ENCODE assay signal across 10 cellular contexts in the genomic region with DNA sequence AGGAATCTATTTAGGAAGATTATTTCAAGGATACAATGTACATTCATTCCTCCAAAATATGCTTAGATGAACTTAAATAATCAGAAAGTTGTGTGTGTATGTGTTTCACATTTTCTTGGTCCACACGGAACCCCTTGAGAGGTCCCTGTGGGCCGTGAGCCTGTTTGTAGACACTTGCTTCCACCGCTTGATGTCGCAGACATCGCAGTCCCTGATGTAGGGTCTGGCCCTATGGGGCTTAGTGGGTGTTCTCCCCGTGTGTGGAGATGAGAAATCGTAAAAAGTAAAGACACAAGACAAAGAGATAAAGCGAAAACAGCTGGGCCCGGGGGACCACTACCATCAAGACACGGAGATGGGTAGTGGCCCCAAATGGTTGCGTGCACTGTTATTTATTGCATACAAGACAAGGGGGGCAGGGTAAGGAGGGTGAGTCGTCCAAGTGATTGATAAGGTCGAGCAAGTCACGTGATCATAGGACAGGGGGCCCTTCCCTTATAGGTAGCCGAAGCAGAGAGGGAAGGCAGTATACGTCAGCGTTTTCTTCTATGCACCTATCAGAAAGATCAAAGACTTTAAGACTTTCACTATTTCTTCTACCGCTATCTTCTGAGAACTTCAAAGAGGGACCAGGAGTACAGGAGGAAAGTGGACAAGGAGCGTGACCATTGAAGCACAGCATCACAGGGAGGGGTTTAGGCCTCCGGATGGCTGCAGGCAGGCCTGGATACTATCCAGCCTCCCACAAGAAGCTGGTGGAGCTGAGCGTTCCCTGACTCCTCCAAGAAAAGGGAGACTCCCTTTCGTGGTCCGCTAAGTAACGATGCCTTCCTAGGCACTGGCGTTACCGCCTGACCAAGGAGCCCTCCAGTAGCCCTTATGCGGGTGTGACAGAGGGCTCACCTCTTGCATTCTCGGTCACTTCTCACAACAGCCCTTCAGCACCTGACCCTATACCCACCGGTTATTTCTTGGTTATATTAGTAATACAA. TPM values are rescaled to one million over a fixed set of nuclear protein-coding genes. Genes with fewer than 3 reads are reported as not detected.
DNase-seq lines count a peak whose midpoint lies in the region; ATAC-seq lines count a peak whose summit lies in the region.
"Had no signal": no experiment of that assay in that cellular context is flagged by ENCODE, and none has a peak within 500 bp of the region (broad histone marks: within the 10 kb centered on the region; RNA-seq: fewer than 3 reads in every experiment).

No MANE protein-coding gene starts in this region.

- ATAC-seq in T-cell (replicated peaks in 1 of 4) (no peak), GM19463 (IDR thresholded peaks at IDR 0.05; ENCODE audit: unreplicated experiment) (no peak), GM21447 (IDR thresholded peaks at IDR 0.05; ENCODE audit: unreplicated experiment) (no peak)

- POLR2A ChIA-PET in CD4-positive, alpha-beta memory T cell (lab: Charles Lee; ENCODE audit: partially characterized antibody), result interaction anchor here (0.7 to 3.5 kb wide), 11 partner anchors 10 to 306 kb away, joined by 3 to 16 read pairs (median 4); partner anchors contain the start of gene CBX7
- POLR2A ChIA-PET in T-cell (lab: Charles Lee), result no interaction called here

- no peak overlapping the region for H4K5ac ChIP-seq in mesendoderm (ENCODE audit: low read length)

- peaks cover 22 to 57% (median 38%) of the 10 kb centered on the region in 4 donors for H3K4me1 Mint-ChIP-seq in CD4-positive, alpha-beta memory T cell
- peaks cover 35 to 45% (median 36%) of the 10 kb centered on the region in 3 donors for H3K4me1 Mint-ChIP-seq in T-cell

- no peak overlapping the region for H2AK5ac ChIP-seq in mesendoderm (ENCODE audit: low read length)

- peaks cover 0 to 12% of the 10 kb centered on the region in 2 donors for H3K36me3 Mint-ChIP-seq in CD4-positive, alpha-beta memory T cell
- H3K36me3 Mint-ChIP-seq in T-cell, result peaks cover 3% of the 10 kb centered on the region

- no peak overlapping the region for H3K4me3 ChIP-seq in CD4-positive, alpha-beta memory T cell (ENCODE audit: low read length in 2 of 2)
- no peak overlapping the region for H3K4me3 ChIP-seq in mesendoderm (ENCODE audit: low read length)

- no peaks in the 10 kb centered on the region for H3K27me3 Mint-ChIP-seq in CD4-positive, alpha-beta memory T cell
- no peaks in the 10 kb centered on the region for H3K27me3 Mint-ChIP-seq in T-cell

- H3K79me2 ChIP-seq in mesendoderm (ENCODE audit: control insufficient read depth, insufficient read depth, low read length), result no peaks in the 10 kb centered on the region

- peak overlapping the region; percentile 65 for H3K27ac ChIP-seq in CD4-positive, alpha-beta memory T cell (ENCODE audit: low read depth, low read length)
- H3K27ac ChIP-seq in mesendoderm (ENCODE audit: low read depth, low read length), result no peak overlapping the region

- no peak overlapping the region for H2BK15ac ChIP-seq in mesendoderm (replicated peaks; ENCODE audit: low read depth)

- no peak overlapping the region for H2BK5ac ChIP-seq in mesendoderm (ENCODE audit: low read length)

- no peak overlapping the region for H2BK120ac ChIP-seq in mesendoderm (ENCODE audit: low read depth, low read length)

- no peaks in the 10 kb centered on the region for H3K27me3 ChIP-seq in CD4-positive, alpha-beta memory T cell (ENCODE audit: insufficient read depth, low read length)
- H3K27me3 ChIP-seq in mesendoderm (ENCODE audit: insufficient read depth, low read length, poor library complexity), result no peaks in the 10 kb centered on the region
- H3K27me3 ChIP-seq: pancreas had no signal

- H3K79me1 ChIP-seq in mesendoderm (ENCODE audit: low read length), result no peaks in the 10 kb centered on the region

- H3K9me3 ChIP-seq in CD4-positive, alpha-beta memory T cell (ENCODE audit: control insufficient read depth in 1 of 2, low read length in 2 of 2), result no peaks in the 10 kb centered on the region
- H3K9me3 ChIP-seq: pancreas had no signal

- H3K18ac ChIP-seq in mesendoderm (ENCODE audit: low read length), result no peak overlapping the region

- H3K9ac ChIP-seq in mesendoderm (ENCODE audit: low read length), result no peak overlapping the region

- H3K9me3 Mint-ChIP-seq in CD4-positive, alpha-beta memory T cell, result peaks cover 0 to 3% (median 0%) of the 10 kb centered on the region in 8 donors
- H3K9me3 Mint-ChIP-seq in T-cell, result no peaks in the 10 kb centered on the region

- no peak for DNase-seq in CD4-positive, alpha-beta memory T cell
- DNase-seq in T-cell, result no peak
- no peak for DNase-seq in mesendoderm
- DNase-seq in MV-4-11 (lab: John Stamatoyannopoulos, UW), result no peak
- DNase-seq: H7; NCI-H2029; pancreas; stimulated activated CD4-positive, alpha-beta T cell treated with anti-CD3 and anti-CD28 coated beads, Interleukin-4, amount 100 ng/mL, for 1 hour had no signal

- peaks cover 36% of the 10 kb centered on the region for H3K4me1 ChIP-seq in CD4-positive, alpha-beta memory T cell (ENCODE audit: insufficient read depth, low read length)
- no peaks in the 10 kb centered on the region for H3K4me1 ChIP-seq in mesendoderm (ENCODE audit: control insufficient read depth, low read depth, low read length)
- H3K4me1 ChIP-seq: pancreas had no signal

- CTCF ChIA-PET in CD4-positive, alpha-beta memory T cell (lab: Charles Lee; ENCODE audit: partially characterized antibody), result interaction anchor here (0.7 to 1.9 kb wide), 5 partner anchors 8 to 143 kb away, joined by 3 to 10 read pairs (median 4); no protein-coding TSS in a partner anchor
- CTCF ChIA-PET in T-cell (lab: Charles Lee), result interaction anchor here in 1 of 2 donors (0.7 to 1.1 kb wide), 2 partner anchors 10 to 304 kb away, joined by 3 read pairs; no protein-coding TSS in a partner anchor

- H3K56ac ChIP-seq in mesendoderm (ENCODE audit: low read length), result peak overlapping the region; percentile 45

- H3K36me3 ChIP-seq in CD4-positive, alpha-beta memory T cell (ENCODE audit: insufficient read depth, low read length), result no peaks in the 10 kb centered on the region
- no peaks in the 10 kb centered on the region for H3K36me3 ChIP-seq in mesendoderm (ENCODE audit: control insufficient read depth, insufficient read depth, low read length)
- H3K36me3 ChIP-seq: pancreas had no signal

- H4K8ac ChIP-seq in mesendoderm (ENCODE audit: low read depth, low read length), result no peak overlapping the region

- H3K4me3 Mint-ChIP-seq in CD4-positive, alpha-beta memory T cell, result peak overlapping the region; percentile 19 to 86 (median 72)
- peak overlapping the region; percentile 52 to 95 (median 55) for H3K4me3 Mint-ChIP-seq in T-cell

- peak overlapping the region; percentile 72 to 93 (median 89) for H3K27ac Mint-ChIP-seq in CD4-positive, alpha-beta memory T cell
- peak overlapping the region; percentile 50 to 84 for H3K27ac Mint-ChIP-seq in T-cell

- H3K4me2 ChIP-seq in mesendoderm (ENCODE audit: low read length), result no peak overlapping the region

- WGBS in mesendoderm (ENCODE audit: extremely low coverage, insufficient coverage, low lambda C conversion rate), result no CpG with 5 or more reads among the region's 29 CpGs

- no peak overlapping the region for H3K23ac ChIP-seq in mesendoderm (ENCODE audit: low read length)

- intact Hi-C loops in CD4-positive, alpha-beta memory T cell (cut with micrococcal nuclease), result no loop called here

- no peak overlapping the region for H3K4ac ChIP-seq in mesendoderm (ENCODE audit: low read depth, low read length)

RNA-seq across cellular contexts. Expression of gene APOBEC3C, which starts 1.2 kb away (rescaled TPM):
- total RNA-seq in CD4-positive, alpha-beta memory T cell, result 10 to 100 TPM; 42.4 to 43.8 TPM
- 100 to 1,000 TPM; 109 to 135 TPM for polyA plus RNA-seq in CD4-positive, alpha-beta memory T cell
- 10 to 100 TPM; 32.9 to 61.7 (median 52.1) TPM for total RNA-seq in T-cell
- 25.5 TPM for polyA plus RNA-seq in mesendoderm (2013, experiment 1 of 2)
- 25.1 TPM for polyA plus RNA-seq in mesendoderm (2013, experiment 2 of 2)

RNA-seq across cellular contexts. Expression of gene APOBEC3D, which starts 8.1 kb away (rescaled TPM):
- total RNA-seq in CD4-positive, alpha-beta memory T cell, result 10 to 100 TPM; 35.1 to 41.9 TPM
- 10 to 100 TPM in 1 of 2 donors, 1 to 10 TPM in 1; 4.6 to 16.1 TPM for polyA plus RNA-seq in CD4-positive, alpha-beta memory T cell
- total RNA-seq in T-cell, result 10 to 100 TPM; 17.1 to 27.2 (median 24.4) TPM
- polyA plus RNA-seq in mesendoderm (2013, experiment 1 of 2), result 3.0 TPM
- polyA plus RNA-seq in mesendoderm (2013, experiment 2 of 2), result 3.1 TPM

RNA-seq across cellular contexts. Expression of gene APOBEC3F, which starts 27.8 kb away (rescaled TPM):
- 10 to 100 TPM; 18.3 to 18.4 TPM for total RNA-seq in CD4-positive, alpha-beta memory T cell
- 10 to 100 TPM in 1 of 2 donors, 1 to 10 TPM in 1; 3.3 to 15.4 TPM for polyA plus RNA-seq in CD4-positive, alpha-beta memory T cell
- total RNA-seq in T-cell, result 10 to 100 TPM; 14.3 to 29.1 (median 18.5) TPM
- polyA plus RNA-seq in mesendoderm (2013, experiment 1 of 2), result 4.0 TPM
- polyA plus RNA-seq in mesendoderm (2013, experiment 2 of 2), result 3.4 TPM

RNA-seq across cellular contexts. Expression of gene APOBEC3B, which starts 30.7 kb away (rescaled TPM):
- under 1 TPM; 0.32 to 0.64 TPM for total RNA-seq in CD4-positive, alpha-beta memory T cell
- 1 to 10 TPM in 1 of 2 donors, under 1 TPM in 1; 0.31 to 1.3 TPM for polyA plus RNA-seq in CD4-positive, alpha-beta memory T cell
- total RNA-seq in T-cell, result 1 to 10 TPM; 1.4 to 2.4 (median 1.9) TPM
- polyA plus RNA-seq in mesendoderm (2013, experiment 1 of 2), result 8.4 TPM
- polyA plus RNA-seq in mesendoderm (2013, experiment 2 of 2), result 9.6 TPM

RNA-seq across cellular contexts. Expression of gene APOBEC3A, which starts 55.4 kb away (rescaled TPM):
- total RNA-seq in CD4-positive, alpha-beta memory T cell, result not detected
- polyA plus RNA-seq in CD4-positive, alpha-beta memory T cell, result not detected
- total RNA-seq in T-cell, result not detected
- polyA plus RNA-seq in mesendoderm (2013, experiment 1 of 2), result not detected
- polyA plus RNA-seq in mesendoderm (2013, experiment 2 of 2), result not detected
- total RNA-seq: H7 had no signal
